In genomic region chr4:26194764-26195163, GRCh38 we compare ENCODE assay signal across 21 cellular contexts.
DNase-seq lines count a peak whose midpoint lies in the region; ATAC-seq and TF ChIP-seq lines count a peak whose summit lies in the region.
"Had no signal": no experiment of that assay in that cellular context is flagged by ENCODE, and none has a peak within 500 bp of the region (broad histone marks: within the 10 kb centered on the region; RNA-seq: fewer than 3 reads in every experiment).

No MANE protein-coding gene starts in this region.

- no peaks in the 10 kb centered on the region for H3K9me3 ChIP-seq in upper lobe of right lung
- H3K9me3 ChIP-seq: thoracic aorta had no signal

- H3K27ac Mint-ChIP-seq in activated naive CD4-positive, alpha-beta T cell treated with anti-CD3 and anti-CD28 coated beads for 36 hours: peak overlapping the region; percentile 94
- H3K27ac Mint-ChIP-seq in stimulated activated memory B cell treated with anti-CD40 and anti-IgM and Interleukin-4, amounts not matched to agents 10 μg/mL and 1 μg/mL and 100 μg/mL, for 72 hours: no peak overlapping the region
- H3K27ac Mint-ChIP-seq: progenitor cell of endocrine pancreas had no signal

- peaks cover 66% of the 10 kb centered on the region for H3K4me1 Mint-ChIP-seq in activated naive CD4-positive, alpha-beta T cell treated with anti-CD3 and anti-CD28 coated beads for 36 hours (ENCODE audit: low read depth)
- peaks cover 38% of the 10 kb centered on the region for H3K4me1 Mint-ChIP-seq in stimulated activated memory B cell treated with anti-CD40 and anti-IgM and Interleukin-4, amounts not matched to agents 10 μg/mL and 1 μg/mL and 100 μg/mL, for 72 hours

- no peak overlapping the region for H3K27ac ChIP-seq in upper lobe of right lung
- H3K27ac ChIP-seq: thoracic aorta, WERI-Rb-1 had no signal

- H3K4me1 ChIP-seq in upper lobe of right lung: no peaks in the 10 kb centered on the region

- H3K9me3 Mint-ChIP-seq in activated naive CD4-positive, alpha-beta T cell treated with anti-CD3 and anti-CD28 coated beads for 36 hours: no peaks in the 10 kb centered on the region
- no peaks in the 10 kb centered on the region for H3K9me3 Mint-ChIP-seq in stimulated activated memory B cell treated with anti-CD40 and anti-IgM and Interleukin-4, amounts not matched to agents 10 μg/mL and 1 μg/mL and 100 μg/mL, for 72 hours

- no peaks in the 10 kb centered on the region for H3K36me3 Mint-ChIP-seq in activated naive CD4-positive, alpha-beta T cell treated with anti-CD3 and anti-CD28 coated beads for 36 hours (ENCODE audit: low read depth)
- no peaks in the 10 kb centered on the region for H3K36me3 Mint-ChIP-seq in stimulated activated memory B cell treated with anti-CD40 and anti-IgM and Interleukin-4, amounts not matched to agents 10 μg/mL and 1 μg/mL and 100 μg/mL, for 72 hours

- H3K36me3 ChIP-seq in upper lobe of right lung: no peaks in the 10 kb centered on the region
- H3K36me3 ChIP-seq: thoracic aorta, WERI-Rb-1 had no signal

- no peak for TF ChIP-seq CTCF in upper lobe of right lung (IDR thresholded peaks at IDR 0.05)

- H3K4me3 ChIP-seq in upper lobe of right lung: no peak overlapping the region
- H3K4me3 ChIP-seq: dorsolateral prefrontal cortex, thoracic aorta had no signal

- no peak overlapping the region for H3K4me3 Mint-ChIP-seq in activated naive CD4-positive, alpha-beta T cell treated with anti-CD3 and anti-CD28 coated beads for 36 hours
- H3K4me3 Mint-ChIP-seq in stimulated activated memory B cell treated with anti-CD40 and anti-IgM and Interleukin-4, amounts not matched to agents 10 μg/mL and 1 μg/mL and 100 μg/mL, for 72 hours: no peak overlapping the region

- H3K27me3 ChIP-seq in upper lobe of right lung: no peaks in the 10 kb centered on the region

- H3K27me3 Mint-ChIP-seq in activated naive CD4-positive, alpha-beta T cell treated with anti-CD3 and anti-CD28 coated beads for 36 hours (ENCODE audit: low read depth): peaks cover 1% of the 10 kb centered on the region
- peaks cover 13% of the 10 kb centered on the region for H3K27me3 Mint-ChIP-seq in stimulated activated memory B cell treated with anti-CD40 and anti-IgM and Interleukin-4, amounts not matched to agents 10 μg/mL and 1 μg/mL and 100 μg/mL, for 72 hours

- intact Hi-C loops in activated naive CD4-positive, alpha-beta T cell treated with anti-CD3 and anti-CD28 coated beads for 36 hours (cut with micrococcal nuclease): loop anchor here (5.0 kb wide), 6 partner anchors 218 to 808 kb away; partner anchors contain the start of genes SMIM20 and STIM2
- intact Hi-C loops in upper lobe of right lung (cut with DNase I): no loop called here

- DNase-seq in activated naive CD4-positive, alpha-beta T cell treated with anti-CD3 and anti-CD28 coated beads for 36 hours: peak; percentile 34
- DNase-seq in activated naive CD4-positive, alpha-beta T cell treated with anti-CD3 and anti-CD28 coated beads, Interleukin-2, amount 50 U/mL, for 16 hours: no peak
- no peak for DNase-seq in dermis blood vessel endothelial cell
- no peak for DNase-seq in upper lobe of right lung
- DNase-seq: ACHN; aorta; dorsolateral prefrontal cortex; GDM1; hippocampal formation; Karpas-422; NCI-H1436; NCI-H510A; PC-3; stimulated activated CD4-positive, alpha-beta T cell treated with anti-CD3 and anti-CD28 coated beads, Interleukin-12 subunit alpha, Interleukin-12 subunit beta, amount 100 ng/mL, for 4 hours; WERI-Rb-1 had no signal

- ATAC-seq in GM21619 (IDR thresholded peaks at IDR 0.05; ENCODE audit: unreplicated experiment) (peak; percentile 39), HG03108 (IDR thresholded peaks at IDR 0.05; ENCODE audit: unreplicated experiment) (peak; percentile 42), GM21367 (IDR thresholded peaks at IDR 0.05; ENCODE audit: unreplicated experiment) (no peak), upper lobe of right lung (no peak)
- ATAC-seq in stimulated activated memory B cell treated with anti-CD40 and anti-IgM and Interleukin-4, amounts not matched to agents 10 μg/mL and 1 μg/mL and 100 μg/mL, for 72 hours: peak; percentile 79
- ATAC-seq: PC-3 had no signal

- CTCF ChIA-PET in activated naive CD4-positive, alpha-beta T cell treated with anti-CD3 and anti-CD28 coated beads for 36 hours (lab: Charles Lee): interaction anchor here (0.8 to 3.3 kb wide), 9 partner anchors 106 to 214 kb away, joined by 3 to 20 read pairs (median 5); partner anchors contain the start of gene RBPJ

Comparison
In these comparisons a context has a peak if more than half of its experiments do, and no peak if none do; other contexts are left out.
1. ATAC-seq: peak in GM21619 (single experiment), HG03108 (single experiment) and stimulated activated memory B cell treated with anti-CD40 and anti-IgM and Interleukin-4, amounts not matched to agents 10 μg/mL and 1 μg/mL and 100 μg/mL, for 72 hours (single experiment); none in GM21367 (single experiment) and upper lobe of right lung (single experiment).